Comparison of ENCODE assay signal across 17 cellular contexts in genomic region chr12:58745348-58746125, GRCh38.
DNase-seq lines count a peak whose midpoint lies in the region; ATAC-seq and TF ChIP-seq lines count a peak whose summit lies in the region.
"Had no signal": no experiment of that assay in that cellular context is flagged by ENCODE, and none has a peak within 500 bp of the region (broad histone marks: within the 10 kb centered on the region; RNA-seq: fewer than 3 reads in every experiment).

No MANE protein-coding gene starts in this region.

- H2AK9ac ChIP-seq in IMR-90 (replicated peaks; ENCODE audit: low read depth, low read length, poor library complexity): peak overlapping the region; percentile 2

- TF ChIP-seq RAD21 in IMR-90 (IDR thresholded peaks at IDR 0.05; ENCODE audit: low read length): no peak

- no peaks in the 10 kb centered on the region for H4K20me1 ChIP-seq in IMR-90 (ENCODE audit: insufficient read depth, low read length)

- CTCF ChIA-PET in IMR-90 (lab: Yijun Ruan, JAX): no interaction called here

- no peak overlapping the region for H3K27ac ChIP-seq in IMR-90 (ENCODE audit: insufficient read depth, low read length)
- H3K27ac ChIP-seq: adrenal gland, SK-N-MC had no signal

- H3K79me1 ChIP-seq in IMR-90 (ENCODE audit: low read depth in 1 of 2, low read length in 2 of 2): no peaks in the 10 kb centered on the region

- no peak overlapping the region for H3K23ac ChIP-seq in IMR-90 (ENCODE audit: low read depth, low read length)

- H3K18ac ChIP-seq in IMR-90 (ENCODE audit: low read depth, low read length): peak overlapping the region; percentile 45; the same call in 1 of the 2 replicates

- H2BK5ac ChIP-seq in IMR-90 (ENCODE audit: low read depth, low read length, poor library complexity, severe bottlenecking): no peak overlapping the region

- no peak overlapping the region for H2AFZ ChIP-seq in IMR-90 (replicated peaks; ENCODE audit: low read length, poor library complexity)

- H4K5ac ChIP-seq in IMR-90 (ENCODE audit: low read depth, low read length): no peak overlapping the region

- TF ChIP-seq POLR2A in IMR-90 (IDR thresholded peaks at IDR 0.05; ENCODE audit: low read depth, low read length): no peak

- H3K56ac ChIP-seq in IMR-90 (ENCODE audit: extremely low read depth, insufficient read depth, low read length): no peak overlapping the region

- H3K9me3 ChIP-seq in IMR-90 (ENCODE audit: control insufficient read depth, insufficient read depth, low read length) (peaks cover 2% of the 10 kb centered on the region; the same call in 1 of the 2 replicates), iPS-15b (ENCODE audit: control insufficient read depth, insufficient read depth, low read length) (no peaks in the 10 kb centered on the region)
- H3K9me3 ChIP-seq: adrenal gland, mucosa of descending colon had no signal

- H2BK120ac ChIP-seq in IMR-90 (ENCODE audit: low read depth, low read length): peak overlapping the region; percentile 1; the same call in 1 of the 2 replicates

- ATAC-seq in IMR-90 (ENCODE audit: low read depth) (peak; percentile 45; the same call in 1 of the 2 replicates), HG03457 (IDR thresholded peaks at IDR 0.05; ENCODE audit: unreplicated experiment) (no peak)
- ATAC-seq: mucosa of descending colon had no signal

- H3K36me3 ChIP-seq in IMR-90 (ENCODE audit: control insufficient read depth, insufficient read depth, low read length) (no peaks in the 10 kb centered on the region), iPS-15b (ENCODE audit: control insufficient read depth, insufficient read depth, low read length) (no peaks in the 10 kb centered on the region)
- H3K36me3 ChIP-seq: adrenal gland had no signal

- H3K4me1 ChIP-seq in IMR-90 (ENCODE audit: control insufficient read depth, insufficient read depth, low read length) (no peaks in the 10 kb centered on the region; the same call in 1 of the 2 replicates), iPS-15b (ENCODE audit: control insufficient read depth, insufficient read depth, low read length) (peaks cover 9% of the 10 kb centered on the region)
- H3K4me1 ChIP-seq: adrenal gland had no signal

- no peaks in the 10 kb centered on the region for H3K27me3 ChIP-seq in IMR-90 (ENCODE audit: control insufficient read depth, insufficient read depth, low read length)
- no peaks in the 10 kb centered on the region for H3K27me3 ChIP-seq in iPS-15b (ENCODE audit: control insufficient read depth, insufficient read depth, low read length)
- H3K27me3 ChIP-seq: adrenal gland had no signal

- no peak for TF ChIP-seq CTCF in IMR-90 (conservative IDR thresholded peaks at IDR 0.05; ENCODE audit: low read depth, low read length)

- no peak overlapping the region for H3K14ac ChIP-seq in IMR-90 (replicated peaks; ENCODE audit: low read depth, low read length)

- no peaks in the 10 kb centered on the region for H3K9me1 ChIP-seq in IMR-90 (ENCODE audit: insufficient read depth, low read length)

- DNase-seq in IMR-90: peak; percentile 48
- DNase-seq in astrocyte of the hippocampus (ENCODE audit: low read depth, low spot score): peak; percentile 40
- DNase-seq in NCI-H187 (lab: John Stamatoyannopoulos, UW): no peak
- DNase-seq in NCI-H748 treated with DMSO at 0.1 percent for 48 hours (lab: John Stamatoyannopoulos, UW): no peak
- DNase-seq in superior temporal gyrus (ENCODE audit: extremely low spot score): no peak
- DNase-seq: activated CD4-positive, alpha-beta memory T cell treated with anti-CD3 and anti-CD28 coated beads for 36 hours; activated CD4-positive, CD25-positive, alpha-beta regulatory T cell; adrenal gland; CD4-positive, alpha-beta memory T cell; erythroblast; mucosa of descending colon; stimulated activated CD4-positive, alpha-beta T cell treated with anti-CD3 and anti-CD28 coated beads, Interleukin-4, amount 100 ng/mL, for 1 hour; trophoblast cell had no signal

- POLR2A ChIA-PET in IMR-90 (lab: Charles Lee; ENCODE audit: unreplicated experiment): no interaction called here

- dilution Hi-C loops in IMR-90 (cut with HindIII; ENCODE audit: low sequenced_read_pairs, unreplicated experiment): no loop called here

- H2BK15ac ChIP-seq in IMR-90 (ENCODE audit: low read depth, low read length): peak overlapping the region; percentile 26; the same call in 1 of the 3 replicates

- intact Hi-C loops in IMR-90 (cut with micrococcal nuclease): no loop called here

- BruUV-seq in IMR-90 (replicated peaks; lab: Mats Ljungman, UMichigan): no TSS peak

- in situ Hi-C loops in IMR-90 (cut with MboI; ENCODE audit: low sequenced_read_pairs): no loop called here

- H3K4me3 ChIP-seq in IMR-90 (ENCODE audit: insufficient read depth, low read depth, low read length) (no peak overlapping the region), iPS-15b (ENCODE audit: low read depth, low read length) (no peak overlapping the region)
- H3K4me3 ChIP-seq: adrenal gland, mucosa of descending colon, SK-N-MC, smooth muscle cell had no signal

- 94% methylated on average over 2 of the region's 4 CpGs; no CpG with 5 or more reads in 1 of the 2 experiments for WGBS in IMR-90 (ENCODE audit: extremely low coverage in 2 of 2, insufficient read length in 1 of 2), 2 experiments

- H3K4me2 ChIP-seq in IMR-90 (ENCODE audit: low read depth, low read length): no peak overlapping the region
- H3K4me2 ChIP-seq: smooth muscle cell had no signal

- no peak overlapping the region for H2AK5ac ChIP-seq in IMR-90 (ENCODE audit: low read depth, low read length)

- no peak overlapping the region for H3K4ac ChIP-seq in IMR-90 (ENCODE audit: low read depth, low read length)

- peak overlapping the region in 1 of 2 experiments; percentile 38; a peak in 1 of 4 replicates for H4K8ac ChIP-seq in IMR-90 (ENCODE audit: low read depth in 2 of 2, low read length in 2 of 2)

- no peak overlapping the region for H4K91ac ChIP-seq in IMR-90 (ENCODE audit: insufficient read depth, low read depth, low read length)

- no peak overlapping the region for H3K9ac ChIP-seq in IMR-90 (ENCODE audit: low read depth, low read length)
- H3K9ac ChIP-seq in iPS-15b (ENCODE audit: low read depth, low read length): peak overlapping the region; percentile 47

- 0 out of 2 replicates have a peak overlapping the region, but pooled peaks have one; percentile 40 for H2BK20ac ChIP-seq in IMR-90 (ENCODE audit: low read depth, low read length)

TF ChIP-seq in IMR-90, 13 proteins besides CTCF, POLR2A, EP300 and RAD21:
- no peak for TF ChIP-seq RFX5 (IDR thresholded peaks at IDR 0.05; ENCODE audit: low read depth, low read length)
- no peak for TF ChIP-seq SMC3 (IDR thresholded peaks at IDR 0.05; ENCODE audit: low read depth, low read length)
- no peak for TF ChIP-seq BHLHE40 (IDR thresholded peaks at IDR 0.05; ENCODE audit: low read depth, low read length)
- no peak for TF ChIP-seq ELK1 (IDR thresholded peaks at IDR 0.05; ENCODE audit: borderline replicate concordance, low read depth, low read length)
- no peak for TF ChIP-seq NFE2L2 (IDR thresholded peaks at IDR 0.05; ENCODE audit: low read depth, low read length)
- TF ChIP-seq MAZ (IDR thresholded peaks at IDR 0.05; ENCODE audit: borderline replicate concordance, low read depth, low read length): no peak
- TF ChIP-seq MAFK (IDR thresholded peaks at IDR 0.05; ENCODE audit: low read depth, low read length): no peak
- TF ChIP-seq CEBPB (IDR thresholded peaks at IDR 0.05; ENCODE audit: low read depth, low read length): no peak
- no peak for TF ChIP-seq CHD1 (IDR thresholded peaks at IDR 0.05; ENCODE audit: low read depth, low read length)
- no peak for TF ChIP-seq USF2 (IDR thresholded peaks at IDR 0.05; ENCODE audit: low read depth, low read length)
- TF ChIP-seq MXI1 (IDR thresholded peaks at IDR 0.05; ENCODE audit: borderline replicate concordance, low read depth, low read length): no peak
- TF ChIP-seq RCOR1 (IDR thresholded peaks at IDR 0.05; ENCODE audit: insufficient replicate concordance, low read length): no peak
- TF ChIP-seq FOS (IDR thresholded peaks at IDR 0.05; ENCODE audit: low read depth, low read length): no peak
TF ChIP-seq in IMR-90: peak in this region for 0.

Comparison
In these comparisons a context has a peak if more than half of its experiments do, and no peak if none do; other contexts are left out.
1. DNase-seq: peak in IMR-90 (single experiment) and astrocyte of the hippocampus (single experiment); none in NCI-H187 (0 of 2), NCI-H748 treated with DMSO at 0.1 percent for 48 hours (single experiment) and superior temporal gyrus (single experiment).